Comparison of ENCODE assay signal across 22 cellular contexts in the genomic region with DNA sequence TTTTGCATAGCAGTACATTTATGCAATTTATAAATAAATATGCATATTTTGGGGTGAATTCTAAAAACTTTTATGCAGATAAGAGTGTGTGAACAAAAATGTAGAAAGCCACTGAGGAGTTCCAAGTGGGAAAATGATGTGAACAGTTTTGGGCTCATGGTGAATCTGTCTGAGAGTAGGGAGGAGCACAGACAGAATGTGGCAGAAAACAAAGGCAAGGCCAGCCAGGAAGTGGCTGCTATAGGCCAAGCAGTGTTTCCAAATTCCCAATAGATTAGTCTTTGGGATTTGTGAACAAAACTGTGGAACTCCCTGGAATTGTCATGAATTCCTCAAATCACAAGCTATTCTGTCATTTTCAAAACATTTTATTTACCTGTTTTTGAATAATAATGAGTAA.
"Had no signal": no experiment of that assay in that cellular context is flagged by ENCODE, and none has a peak within 500 bp of the region (broad histone marks: within the 10 kb centered on the region; RNA-seq: fewer than 3 reads in every experiment).

No MANE protein-coding gene starts in this region.

- H3K27me3 ChIP-seq: cardiac muscle cell, suprapubic skin, tibial nerve had no signal

- H3K27ac ChIP-seq: cardiac muscle cell, epithelial cell of prostate, left ventricle myocardium inferior, stomach, suprapubic skin, tibial nerve had no signal

- ATAC-seq: activated CD4-positive, alpha-beta T cell treated with anti-CD3 and anti-CD28 coated beads for 36 hours; sciatic nerve; stimulated activated memory B cell treated with anti-CD40 and anti-IgM and Interleukin-4, amounts not matched to agents 10 μg/mL and 1 μg/mL and 100 μg/mL, for 72 hours had no signal

- H3K9me3 ChIP-seq: suprapubic skin had no signal

- DNase-seq: activated B cell treated with CpG ODN at 0.5 μM for 24 hours; activated CD4-positive, alpha-beta T cell treated with anti-CD3 and anti-CD28 coated beads for 36 hours; activated CD4-positive, alpha-beta T cell treated with anti-CD3 and anti-CD28 coated beads, Interleukin-2, amount 50 U/mL, for 48 hours; activated effector memory CD4-positive, alpha-beta T cell treated with Interleukin-2 at 50 U/mL for 16 hours; activated naive CD4-positive, alpha-beta T cell treated with anti-CD3 and anti-CD28 coated beads for 36 hours; activated naive CD8-positive, alpha-beta T cell treated with anti-CD3 and anti-CD28 coated beads, Interleukin-2, amount 10 ng/mL, durations not matched to agents 7 days and 5 days; activated T-cell treated with anti-CD3 and anti-CD28 coated beads, Interleukin-2, amount 50 U/mL, for 48 hours; amygdala; foreskin melanocyte; immature natural killer cell; kidney glomerular epithelial cell; left ventricle myocardium inferior; occipital lobe; small intestine; stomach; T1000 had no signal

- H3K36me3 ChIP-seq: cardiac muscle cell, left ventricle myocardium inferior, stomach, suprapubic skin, tibial nerve had no signal

- H3K4me1 ChIP-seq: left ventricle myocardium inferior, stomach, suprapubic skin had no signal

- H3K4me3 ChIP-seq: cardiac muscle cell, left ventricle myocardium inferior, stomach, suprapubic skin, tibial nerve had no signal
